27 cellular contexts compared by ENCODE assay signal in genomic region chr4:7745486-7745885, GRCh38.
"Had no signal": no experiment of that assay in that cellular context is flagged by ENCODE, and none has a peak within 500 bp of the region (broad histone marks: within the 10 kb centered on the region; RNA-seq: fewer than 3 reads in every experiment).

No MANE protein-coding gene starts in this region.

- H3K9me3 ChIP-seq: lower lobe of right lung, ovary, right atrium auricular region, right lobe of liver, stomach, testis, thyroid gland, transverse colon, upper lobe of left lung, vagina had no signal

- H3K4me3 Mint-ChIP-seq: naive thymus-derived CD8-positive, alpha-beta T cell; nephron; neural progenitor cell; stimulated activated naive B cell treated with anti-CD40 and anti-IgM and Interleukin-4, amounts not matched to agents 10 μg/mL and 1 μg/mL and 100 μg/mL, for 72 hours had no signal

- DNase-seq: kidney glomerular epithelial cell; left cardiac atrium; lower lobe of right lung; mammary epithelial cell; mesenchymal stem cell; naive thymus-derived CD8-positive, alpha-beta T cell; ovary; right lobe of liver; stimulated activated CD4-positive, alpha-beta T cell treated with anti-CD3 and anti-CD28 coated beads, Interleukin-12 subunit alpha, Interleukin-12 subunit beta, amount 100 ng/mL, for 4 hours; stimulated activated CD4-positive, alpha-beta T cell treated with anti-CD3 and anti-CD28 coated beads, Interleukin-15, amount 100 ng/mL, for 24 hours; stimulated activated CD4-positive, alpha-beta T cell treated with anti-CD3 and anti-CD28 coated beads, Interleukin-2, amount 100 ng/mL, for 24 hours; stimulated activated CD4-positive, alpha-beta T cell treated with anti-CD3 and anti-CD28 coated beads, Interleukin-4, amount 100 ng/mL, for 1 hour; stimulated activated naive B cell treated with anti-CD40 and anti-IgM and Interleukin-4, amounts not matched to agents 10 μg/mL and 1 μg/mL and 100 μg/mL, for 72 hours; stimulated activated naive CD8-positive, alpha-beta T cell treated with anti-CD3 and anti-CD28 coated beads, Interleukin-15, Interleukin-2, amounts not matched to agents 100 U/mL and 50 U/mL, for 24 hours; stomach; testis; thyroid gland; transverse colon; upper lobe of left lung had no signal

- H3K4me2 ChIP-seq: neural progenitor cell had no signal

- H3K9ac ChIP-seq: neural progenitor cell had no signal

- H3K4me1 ChIP-seq: neural progenitor cell, right lobe of liver, testis, transverse colon, vagina had no signal

- H3K9me3 Mint-ChIP-seq: naive thymus-derived CD8-positive, alpha-beta T cell; nephron; stimulated activated naive B cell treated with anti-CD40 and anti-IgM and Interleukin-4, amounts not matched to agents 10 μg/mL and 1 μg/mL and 100 μg/mL, for 72 hours had no signal

- H3K27ac Mint-ChIP-seq: nephron; neural progenitor cell; progenitor cell of endocrine pancreas; stimulated activated naive B cell treated with anti-CD40 and anti-IgM and Interleukin-4, amounts not matched to agents 10 μg/mL and 1 μg/mL and 100 μg/mL, for 72 hours had no signal

- H3K4me3 ChIP-seq: lower lobe of right lung, neural progenitor cell, ovary, right atrium auricular region, right lobe of liver, skin epidermis, stomach, testis, thyroid gland, transverse colon, upper lobe of left lung, vagina had no signal

- H3K27ac ChIP-seq: lower lobe of right lung, neural progenitor cell, ovary, right atrium auricular region, right lobe of liver, skin epidermis, stomach, testis, thyroid gland, transverse colon, upper lobe of left lung, vagina had no signal

- H3K27me3 ChIP-seq: neural progenitor cell, ovary, right atrium auricular region, right lobe of liver, stomach, testis, thyroid gland, transverse colon, upper lobe of left lung, vagina had no signal

- H3K27me3 Mint-ChIP-seq: naive thymus-derived CD8-positive, alpha-beta T cell had no signal

- FAIRE-seq: keratinocyte had no signal

- H2AFZ ChIP-seq: neural progenitor cell had no signal

- ATAC-seq: left cardiac atrium; left lobe of liver; lower lobe of right lung; naive thymus-derived CD8-positive, alpha-beta T cell; right lobe of liver; stimulated activated naive B cell treated with anti-CD40 and anti-IgM and Interleukin-4, amounts not matched to agents 10 μg/mL and 1 μg/mL and 100 μg/mL, for 72 hours; stimulated activated naive CD8-positive, alpha-beta T cell treated with anti-CD3 and anti-CD28 coated beads, Interleukin-15, Interleukin-2, amounts not matched to agents 100 U/mL and 50 U/mL, for 24 hours had no signal

- H3K36me3 Mint-ChIP-seq: naive thymus-derived CD8-positive, alpha-beta T cell; stimulated activated naive B cell treated with anti-CD40 and anti-IgM and Interleukin-4, amounts not matched to agents 10 μg/mL and 1 μg/mL and 100 μg/mL, for 72 hours had no signal

- H3K36me3 ChIP-seq: lower lobe of right lung, neural progenitor cell, ovary, right atrium auricular region, right lobe of liver, stomach, thyroid gland, transverse colon, upper lobe of left lung, vagina had no signal
